9 cellular contexts compared by ENCODE assay signal in genomic region chr15:32870240-32871033, GRCh38.
DNase-seq lines count a peak whose midpoint lies in the region; ATAC-seq and TF ChIP-seq lines count a peak whose summit lies in the region.
"Had no signal": no experiment of that assay in that cellular context is flagged by ENCODE, and none has a peak within 500 bp of the region (broad histone marks: within the 10 kb centered on the region; RNA-seq: fewer than 3 reads in every experiment).

No MANE protein-coding gene starts in this region.

- DNase-seq in GM04504 (ENCODE audit: low read depth) (peak; percentile 92), HFFc6 (peak; percentile 94), RWPE1 (ENCODE audit: low spot score) (peak; percentile 59), hepatic stellate cell (ENCODE audit: low spot score) (peak; percentile 38), Right ventricle myocardium superior (no peak), HEK293T (ENCODE audit: extremely low spot score) (no peak), NK-92 (lab: John Stamatoyannopoulos, UW; ENCODE audit: unreplicated experiment) (no peak)
- DNase-seq in stimulated activated naive CD4-positive, alpha-beta T cell (lab: John Stamatoyannopoulos, UW): no peak

- POLR2A ChIA-PET in RWPE1 (lab: Yijun Ruan, JAX; ENCODE audit: low non-redundant PET) (no interaction called here), HEK293T (lab: Yijun Ruan, JAX) (no interaction called here)

- peaks cover 95% of the 10 kb centered on the region for H3K4me1 Mint-ChIP-seq in HFFc6 (ENCODE audit: low read depth)

- ATAC-seq in Right ventricle myocardium superior (ENCODE audit: poor library complexity): no peak

- H3K36me3 Mint-ChIP-seq in HFFc6 (ENCODE audit: low read depth): peaks cover 47% of the 10 kb centered on the region

- intact Hi-C loops in Right ventricle myocardium superior (cut with DNase I): no loop called here

- peaks cover 7% of the 10 kb centered on the region for H3K27me3 Mint-ChIP-seq in HFFc6 (ENCODE audit: insufficient read depth)

- CTCF ChIA-PET in RWPE1 (lab: Yijun Ruan, JAX): no interaction called here
- CTCF ChIA-PET in HEK293T (lab: Yijun Ruan, JAX): no interaction called here

- peak overlapping the region; percentile 96 for H3K27ac Mint-ChIP-seq in HFFc6

- TF ChIP-seq CTCF in HFFc6 (IDR thresholded peaks at IDR 0.05) (no peak), RWPE1 (conservative IDR thresholded peaks at IDR 0.05; ENCODE audit: low read depth) (no peak)

- peak overlapping the region; percentile 60 for H3K4me3 Mint-ChIP-seq in HFFc6

- no peak overlapping the region for H3K27ac ChIP-seq in RWPE1
- H3K27ac ChIP-seq: coronary artery had no signal

- no peaks in the 10 kb centered on the region for H3K9me3 Mint-ChIP-seq in HFFc6

TF ChIP-seq in HEK293T, 16 proteins besides CTCF, POLR2A, EP300 and RAD21:
- TF ChIP-seq HDGF (IDR thresholded peaks at IDR 0.05; ENCODE audit: borderline replicate concordance) (no peak), ELF4 (IDR thresholded peaks at IDR 0.05) (no peak), BHLHE40 (IDR thresholded peaks at IDR 0.05; ENCODE audit: borderline replicate concordance) (no peak), SP1 (IDR thresholded peaks at IDR 0.05) (no peak), TARDBP (IDR thresholded peaks at IDR 0.05) (no peak), CTBP1 (IDR thresholded peaks at IDR 0.05; ENCODE audit: borderline replicate concordance) (no peak)

Comparison
In these comparisons a context has a peak if more than half of its experiments do, and no peak if none do; other contexts are left out.
1. DNase-seq: peak in GM04504 (single experiment), HFFc6 (single experiment), RWPE1 (single experiment) and hepatic stellate cell (single experiment); none in Right ventricle myocardium superior (single experiment), stimulated activated naive CD4-positive, alpha-beta T cell (0 of 6), HEK293T (single experiment) and NK-92 (single experiment).